Comparison of ENCODE assay signal across 1 cellular context in the genomic region with DNA sequence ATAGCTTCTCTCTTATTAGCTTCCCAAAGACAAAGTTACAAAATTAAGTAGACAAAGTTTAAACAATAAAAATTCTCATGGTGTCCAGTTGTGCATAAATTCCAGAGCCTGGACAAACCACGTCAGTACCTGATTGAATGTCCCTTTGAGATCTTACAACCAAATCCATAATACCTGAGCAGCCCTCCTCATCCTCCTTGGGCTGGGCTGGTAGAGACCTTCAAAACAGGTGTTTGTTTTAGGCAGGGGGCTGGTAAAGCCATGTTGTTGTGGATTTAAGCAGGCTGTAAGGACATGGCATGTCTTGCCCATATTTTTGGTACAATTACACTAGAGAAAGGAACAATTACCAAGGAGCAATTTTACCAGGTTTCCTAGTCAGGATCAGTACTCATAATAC.
TF ChIP-seq lines count a peak whose summit lies in the region.

No MANE protein-coding gene starts in this region.

TF ChIP-seq in WTC11, 78 proteins besides CTCF, POLR2A, EP300 and RAD21 (continued from another document):
- TF ChIP-seq, protein P1, sequence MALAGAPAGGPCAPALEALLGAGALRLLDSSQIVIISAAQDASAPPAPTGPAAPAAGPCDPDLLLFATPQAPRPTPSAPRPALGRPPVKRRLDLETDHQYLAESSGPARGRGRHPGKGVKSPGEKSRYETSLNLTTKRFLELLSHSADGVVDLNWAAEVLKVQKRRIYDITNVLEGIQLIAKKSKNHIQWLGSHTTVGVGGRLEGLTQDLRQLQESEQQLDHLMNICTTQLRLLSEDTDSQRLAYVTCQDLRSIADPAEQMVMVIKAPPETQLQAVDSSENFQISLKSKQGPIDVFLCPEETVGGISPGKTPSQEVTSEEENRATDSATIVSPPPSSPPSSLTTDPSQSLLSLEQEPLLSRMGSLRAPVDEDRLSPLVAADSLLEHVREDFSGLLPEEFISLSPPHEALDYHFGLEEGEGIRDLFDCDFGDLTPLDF (CRISPR knock-in tag; IDR thresholded peaks at IDR 0.05) = no peak
- TF ChIP-seq MYBL2 (CRISPR knock-in tag; IDR thresholded peaks at IDR 0.05) = no peak
- TF ChIP-seq, protein P2, sequence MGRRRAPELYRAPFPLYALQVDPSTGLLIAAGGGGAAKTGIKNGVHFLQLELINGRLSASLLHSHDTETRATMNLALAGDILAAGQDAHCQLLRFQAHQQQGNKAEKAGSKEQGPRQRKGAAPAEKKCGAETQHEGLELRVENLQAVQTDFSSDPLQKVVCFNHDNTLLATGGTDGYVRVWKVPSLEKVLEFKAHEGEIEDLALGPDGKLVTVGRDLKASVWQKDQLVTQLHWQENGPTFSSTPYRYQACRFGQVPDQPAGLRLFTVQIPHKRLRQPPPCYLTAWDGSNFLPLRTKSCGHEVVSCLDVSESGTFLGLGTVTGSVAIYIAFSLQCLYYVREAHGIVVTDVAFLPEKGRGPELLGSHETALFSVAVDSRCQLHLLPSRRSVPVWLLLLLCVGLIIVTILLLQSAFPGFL (CRISPR knock-in tag; IDR thresholded peaks at IDR 0.05; ENCODE audit: borderline replicate concordance) = no peak
- no peak for TF ChIP-seq JAZF1 (CRISPR knock-in tag; IDR thresholded peaks at IDR 0.05)
- TF ChIP-seq, protein P3, sequence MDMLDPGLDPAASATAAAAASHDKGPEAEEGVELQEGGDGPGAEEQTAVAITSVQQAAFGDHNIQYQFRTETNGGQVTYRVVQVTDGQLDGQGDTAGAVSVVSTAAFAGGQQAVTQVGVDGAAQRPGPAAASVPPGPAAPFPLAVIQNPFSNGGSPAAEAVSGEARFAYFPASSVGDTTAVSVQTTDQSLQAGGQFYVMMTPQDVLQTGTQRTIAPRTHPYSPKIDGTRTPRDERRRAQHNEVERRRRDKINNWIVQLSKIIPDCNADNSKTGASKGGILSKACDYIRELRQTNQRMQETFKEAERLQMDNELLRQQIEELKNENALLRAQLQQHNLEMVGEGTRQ (CRISPR knock-in tag; IDR thresholded peaks at IDR 0.05) = no peak
- TF ChIP-seq, protein P4, sequence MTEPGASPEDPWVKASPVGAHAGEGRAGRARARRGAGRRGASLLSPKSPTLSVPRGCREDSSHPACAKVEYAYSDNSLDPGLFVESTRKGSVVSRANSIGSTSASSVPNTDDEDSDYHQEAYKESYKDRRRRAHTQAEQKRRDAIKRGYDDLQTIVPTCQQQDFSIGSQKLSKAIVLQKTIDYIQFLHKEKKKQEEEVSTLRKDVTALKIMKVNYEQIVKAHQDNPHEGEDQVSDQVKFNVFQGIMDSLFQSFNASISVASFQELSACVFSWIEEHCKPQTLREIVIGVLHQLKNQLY (CRISPR knock-in tag; IDR thresholded peaks at IDR 0.05) = no peak
- TF ChIP-seq GABPB1 (CRISPR knock-in tag; IDR thresholded peaks at IDR 0.05) = no peak
- no peak for TF ChIP-seq HMGA2 (CRISPR knock-in tag; IDR thresholded peaks at IDR 0.05)
- no peak for TF ChIP-seq ZNF423 (CRISPR knock-in tag; IDR thresholded peaks at IDR 0.05)
- TF ChIP-seq, protein P5, sequence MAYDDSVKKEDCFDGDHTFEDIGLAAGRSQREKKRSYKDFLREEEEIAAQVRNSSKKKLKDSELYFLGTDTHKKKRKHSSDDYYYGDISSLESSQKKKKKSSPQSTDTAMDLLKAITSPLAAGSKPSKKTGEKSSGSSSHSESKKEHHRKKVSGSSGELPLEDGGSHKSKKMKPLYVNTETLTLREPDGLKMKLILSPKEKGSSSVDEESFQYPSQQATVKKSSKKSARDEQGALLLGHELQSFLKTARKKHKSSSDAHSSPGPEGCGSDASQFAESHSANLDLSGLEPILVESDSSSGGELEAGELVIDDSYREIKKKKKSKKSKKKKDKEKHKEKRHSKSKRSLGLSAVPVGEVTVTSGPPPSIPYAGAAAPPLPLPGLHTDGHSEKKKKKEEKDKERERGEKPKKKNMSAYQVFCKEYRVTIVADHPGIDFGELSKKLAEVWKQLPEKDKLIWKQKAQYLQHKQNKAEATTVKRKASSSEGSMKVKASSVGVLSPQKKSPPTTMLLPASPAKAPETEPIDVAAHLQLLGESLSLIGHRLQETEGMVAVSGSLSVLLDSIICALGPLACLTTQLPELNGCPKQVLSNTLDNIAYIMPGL (CRISPR knock-in tag; IDR thresholded peaks at IDR 0.05) = no peak
- TF ChIP-seq FOXJ3 (CRISPR knock-in tag; IDR thresholded peaks at IDR 0.05; ENCODE audit: borderline replicate concordance) = no peak
- no peak for TF ChIP-seq TEAD1 (CRISPR knock-in tag; IDR thresholded peaks at IDR 0.05)
- TF ChIP-seq, protein P6, sequence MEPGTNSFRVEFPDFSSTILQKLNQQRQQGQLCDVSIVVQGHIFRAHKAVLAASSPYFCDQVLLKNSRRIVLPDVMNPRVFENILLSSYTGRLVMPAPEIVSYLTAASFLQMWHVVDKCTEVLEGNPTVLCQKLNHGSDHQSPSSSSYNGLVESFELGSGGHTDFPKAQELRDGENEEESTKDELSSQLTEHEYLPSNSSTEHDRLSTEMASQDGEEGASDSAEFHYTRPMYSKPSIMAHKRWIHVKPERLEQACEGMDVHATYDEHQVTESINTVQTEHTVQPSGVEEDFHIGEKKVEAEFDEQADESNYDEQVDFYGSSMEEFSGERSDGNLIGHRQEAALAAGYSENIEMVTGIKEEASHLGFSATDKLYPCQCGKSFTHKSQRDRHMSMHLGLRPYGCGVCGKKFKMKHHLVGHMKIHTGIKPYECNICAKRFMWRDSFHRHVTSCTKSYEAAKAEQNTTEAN (CRISPR knock-in tag; IDR thresholded peaks at IDR 0.05) = no peak
- TF ChIP-seq, protein P7, sequence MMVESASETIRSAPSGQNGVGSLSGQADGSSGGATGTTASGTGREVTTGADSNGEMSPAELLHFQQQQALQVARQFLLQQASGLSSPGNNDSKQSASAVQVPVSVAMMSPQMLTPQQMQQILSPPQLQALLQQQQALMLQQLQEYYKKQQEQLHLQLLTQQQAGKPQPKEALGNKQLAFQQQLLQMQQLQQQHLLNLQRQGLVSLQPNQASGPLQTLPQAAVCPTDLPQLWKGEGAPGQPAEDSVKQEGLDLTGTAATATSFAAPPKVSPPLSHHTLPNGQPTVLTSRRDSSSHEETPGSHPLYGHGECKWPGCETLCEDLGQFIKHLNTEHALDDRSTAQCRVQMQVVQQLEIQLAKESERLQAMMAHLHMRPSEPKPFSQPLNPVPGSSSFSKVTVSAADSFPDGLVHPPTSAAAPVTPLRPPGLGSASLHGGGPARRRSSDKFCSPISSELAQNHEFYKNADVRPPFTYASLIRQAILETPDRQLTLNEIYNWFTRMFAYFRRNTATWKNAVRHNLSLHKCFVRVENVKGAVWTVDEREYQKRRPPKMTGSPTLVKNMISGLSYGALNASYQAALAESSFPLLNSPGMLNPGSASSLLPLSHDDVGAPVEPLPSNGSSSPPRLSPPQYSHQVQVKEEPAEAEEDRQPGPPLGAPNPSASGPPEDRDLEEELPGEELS (CRISPR knock-in tag; IDR thresholded peaks at IDR 0.05) = no peak
